8 cellular contexts compared by ENCODE assay signal in genomic region chr13:92806215-92806614, GRCh38.
DNase-seq lines count a peak whose midpoint lies in the region; ATAC-seq, FAIRE-seq and TF ChIP-seq lines count a peak whose summit lies in the region.

No MANE protein-coding gene starts in this region.

- no peaks in the 10 kb centered on the region for H3K36me3 ChIP-seq in kidney (ENCODE audit: control insufficient read depth in 1 of 2, insufficient read depth in 2 of 2, low read length in 2 of 2)

- H3K4me3 ChIP-seq in kidney (ENCODE audit: low read length in 2 of 2): peak overlapping the region; percentile 69 to 74

- peak overlapping the region; percentile 79 for H3K4me3 Mint-ChIP-seq in T-helper 17 cell

- CTCF ChIA-PET in RWPE1 (lab: Yijun Ruan, JAX): no interaction called here

- DNase-seq in A172 (ENCODE audit: low spot score): peak; percentile 67
- no peak for DNase-seq in T-helper 17 cell
- no peak for DNase-seq in kidney
- DNase-seq in pons (ENCODE audit: low spot score): no peak
- DNase-seq in RWPE1 (ENCODE audit: low spot score): no peak
- DNase-seq in inferior parietal cortex (ENCODE audit: extremely low spot score): no peak

- peak overlapping the region; percentile 30 to 76 for H3K27ac ChIP-seq in kidney (ENCODE audit: low read depth in 2 of 2, low read length in 2 of 2)
- H3K27ac ChIP-seq in RWPE1: no peak overlapping the region

- H3K4me1 Mint-ChIP-seq in T-helper 17 cell: no peaks in the 10 kb centered on the region

- H3K9ac ChIP-seq in kidney (ENCODE audit: low read length in 2 of 2): peak overlapping the region in 1 of 2 donors; percentile 57

- H3K27me3 Mint-ChIP-seq in T-helper 17 cell: no peaks in the 10 kb centered on the region

- H3K36me3 Mint-ChIP-seq in T-helper 17 cell (ENCODE audit: low read depth): no peaks in the 10 kb centered on the region

- intact Hi-C loops in kidney (cut with DNase I): no loop called here

- ATAC-seq in GM21717 (IDR thresholded peaks at IDR 0.05; ENCODE audit: unreplicated experiment) (peak; percentile 83), T-helper 17 cell (peak; percentile 33), GM18520 (IDR thresholded peaks at IDR 0.05; ENCODE audit: unreplicated experiment) (no peak)

- FAIRE-seq in kidney (lab: Jason Lieb, UNC): peak; percentile 70

- POLR2A ChIA-PET in RWPE1 (lab: Yijun Ruan, JAX; ENCODE audit: low non-redundant PET): no interaction called here

- H3K4me1 ChIP-seq in kidney (ENCODE audit: control insufficient read depth in 1 of 2, insufficient read depth in 1 of 2, low read depth in 1 of 2, low read length in 2 of 2): peaks cover 4 to 6% of the 10 kb centered on the region in 2 donors

- H3K9me3 ChIP-seq in T-helper 17 cell (ENCODE audit: control insufficient read depth, low read length, poor library complexity, severe bottlenecking) (no peaks in the 10 kb centered on the region), kidney (ENCODE audit: control insufficient read depth in 1 of 2, low read length in 2 of 2) (no peaks in the 10 kb centered on the region)

- H3K27ac Mint-ChIP-seq in T-helper 17 cell: peak overlapping the region; percentile 74

- TF ChIP-seq CTCF in kidney (IDR thresholded peaks at IDR 0.05; ENCODE audit: borderline replicate concordance, extremely low read depth, insufficient read depth) (no peak), RWPE1 (conservative IDR thresholded peaks at IDR 0.05; ENCODE audit: low read depth) (no peak)
